Comparison of ENCODE assay signal across 21 cellular contexts in genomic region chr19:1615156-1615765, GRCh38.
"Had no signal": no experiment of that assay in that cellular context is flagged by ENCODE, and none has a peak within 500 bp of the region (broad histone marks: within the 10 kb centered on the region; RNA-seq: fewer than 3 reads in every experiment).

No MANE protein-coding gene starts in this region.

- H3K4me3 Mint-ChIP-seq: activated CD4-positive, alpha-beta memory T cell treated with anti-CD3 and anti-CD28 coated beads, Interleukin-2, amount 10 ng/mL, durations not matched to agents 7 days and 5 days; activated CD4-positive, alpha-beta T cell treated with anti-CD3 and anti-CD28 coated beads, Interleukin-2, amount 10 ng/mL, durations not matched to agents 24 days and 14 days; endodermal cell; mesothelial cell of epicardium; naive thymus-derived CD8-positive, alpha-beta T cell; stimulated activated naive CD8-positive, alpha-beta T cell treated with anti-CD3 and anti-CD28 coated beads, Interleukin-15, amount 100 ng/mL, for 72 hours; type B pancreatic cell had no signal

- ATAC-seq: heart right ventricle; naive thymus-derived CD8-positive, alpha-beta T cell; stimulated activated naive CD8-positive, alpha-beta T cell treated with anti-CD3 and anti-CD28 coated beads, Interleukin-15, amount 100 ng/mL, for 72 hours had no signal

- DNase-seq: activated CD4-positive, alpha-beta memory T cell treated with anti-CD3 and anti-CD28 coated beads, Interleukin-2, amount 10 ng/mL, durations not matched to agents 7 days and 5 days; activated CD4-positive, alpha-beta T cell treated with anti-CD3 and anti-CD28 coated beads, Interleukin-2, amount 10 ng/mL, durations not matched to agents 24 days and 14 days; activated CD4-positive, CD25-positive, alpha-beta regulatory T cell treated with anti-CD3 and anti-CD28 coated beads, Interleukin-2, amount 50 U/mL, for 72 hours; activated CD8-positive, alpha-beta memory T cell treated with anti-CD3 and anti-CD28 coated beads, Interleukin-2, amount 50 U/mL, for 48 hours; activated effector memory CD4-positive, alpha-beta T cell treated with Interleukin-2 at 50 U/mL for 16 hours; activated naive CD4-positive, alpha-beta T cell treated with Interleukin-2 at 50 U/mL for 16 hours; amygdala; central memory CD4-positive, alpha-beta T cell; endodermal cell; foreskin melanocyte; heart right ventricle; mammary epithelial cell; naive thymus-derived CD8-positive, alpha-beta T cell; stimulated activated CD4-positive, alpha-beta T cell treated with anti-CD3 and anti-CD28 coated beads, Interleukin-2, amount 100 ng/mL, for 48 hours; stimulated activated naive CD8-positive, alpha-beta T cell treated with anti-CD3 and anti-CD28 coated beads, Interleukin-15, amount 100 ng/mL, for 72 hours; substantia nigra; T-helper 2 cell; uterus had no signal

- H3K4me1 Mint-ChIP-seq: endodermal cell, mesothelial cell of epicardium had no signal

- H3K27ac Mint-ChIP-seq: activated CD4-positive, alpha-beta memory T cell treated with anti-CD3 and anti-CD28 coated beads, Interleukin-2, amount 10 ng/mL, durations not matched to agents 7 days and 5 days; activated CD4-positive, alpha-beta T cell treated with anti-CD3 and anti-CD28 coated beads, Interleukin-2, amount 10 ng/mL, durations not matched to agents 24 days and 14 days; endodermal cell; mesothelial cell of epicardium; type B pancreatic cell had no signal

- H3K9me3 Mint-ChIP-seq: activated CD4-positive, alpha-beta memory T cell treated with anti-CD3 and anti-CD28 coated beads, Interleukin-2, amount 10 ng/mL, durations not matched to agents 7 days and 5 days; activated CD4-positive, alpha-beta T cell treated with anti-CD3 and anti-CD28 coated beads, Interleukin-2, amount 10 ng/mL, durations not matched to agents 24 days and 14 days; endodermal cell; mesothelial cell of epicardium; naive thymus-derived CD8-positive, alpha-beta T cell; neural crest cell; stimulated activated naive CD8-positive, alpha-beta T cell treated with anti-CD3 and anti-CD28 coated beads, Interleukin-15, amount 100 ng/mL, for 72 hours; type B pancreatic cell had no signal

- H3K27me3 Mint-ChIP-seq: activated CD4-positive, alpha-beta memory T cell treated with anti-CD3 and anti-CD28 coated beads, Interleukin-2, amount 10 ng/mL, durations not matched to agents 7 days and 5 days; activated CD4-positive, alpha-beta T cell treated with anti-CD3 and anti-CD28 coated beads, Interleukin-2, amount 10 ng/mL, durations not matched to agents 24 days and 14 days; naive thymus-derived CD8-positive, alpha-beta T cell; stimulated activated naive CD8-positive, alpha-beta T cell treated with anti-CD3 and anti-CD28 coated beads, Interleukin-15, amount 100 ng/mL, for 72 hours; type B pancreatic cell had no signal
